In the genomic region with DNA sequence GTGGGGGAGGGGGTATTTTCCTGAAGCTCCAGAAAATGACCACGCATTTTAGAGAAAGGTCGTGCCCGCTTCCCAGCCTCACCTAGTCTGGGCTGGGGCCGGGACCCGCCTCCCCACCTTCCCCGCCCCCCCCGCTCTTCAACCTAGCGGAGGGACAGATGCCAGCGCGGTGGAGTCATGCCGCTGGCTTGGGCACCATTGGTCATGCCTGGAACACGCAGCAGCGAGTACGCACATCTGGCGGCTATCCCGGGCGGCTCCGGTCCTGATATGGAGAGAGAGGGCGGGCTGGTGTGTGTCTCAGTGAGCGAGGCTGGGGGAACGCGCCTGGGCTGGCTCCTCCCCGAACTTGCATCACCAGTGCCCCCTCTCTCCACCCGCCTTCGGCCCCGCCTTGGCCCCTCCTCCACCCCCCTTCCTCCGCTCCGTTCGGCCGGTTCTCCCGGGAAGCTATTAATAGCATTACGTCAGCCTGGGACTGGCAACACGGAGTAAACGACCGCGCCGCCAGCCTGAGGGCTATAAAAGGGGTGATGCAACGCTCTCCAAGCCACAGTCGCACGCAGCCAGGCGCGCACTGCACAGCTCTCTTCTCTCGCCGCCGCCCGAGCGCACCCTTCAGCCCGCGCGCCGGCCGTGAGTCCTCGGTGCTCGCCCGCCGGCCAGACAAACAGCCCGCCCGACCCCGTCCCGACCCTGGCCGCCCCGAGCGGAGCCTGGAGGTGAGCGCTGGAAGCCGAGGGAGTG, we compare ENCODE assay signal across 8 cellular contexts.
A peak's percentile ranks its signal among the peaks of the same experiment; 100 is the strongest.
DNase-seq lines count a peak whose midpoint lies in the region; ATAC-seq and TF ChIP-seq lines count a peak whose summit lies in the region.

Gene ATF3 (plus strand): TSS at position 553 of the 747 bp plus-strand sequence. CDS start 6,261 bp downstream, outside the sequence.

- no peak for TF ChIP-seq CTCF in AG09319 (IDR thresholded peaks at IDR 0.05; ENCODE audit: low read depth, low read length)

- ATAC-seq in GM19023 (IDR thresholded peaks at IDR 0.05; ENCODE audit: unreplicated experiment): peak; percentile 67
- peak; percentile 71 for ATAC-seq in HG03196 (IDR thresholded peaks at IDR 0.05; ENCODE audit: unreplicated experiment)

- DNase-seq in AG09319 (ENCODE audit: extremely low read depth, low read depth) (peak; percentile 99), NCI-H226 (peak; percentile 93), caudate nucleus (lab: John Stamatoyannopoulos, UW) (peak; percentile 60 to 100 (median 98)), iris pigment epithelial cell (ENCODE audit: low read depth) (peak; percentile 99)
- DNase-seq in activated CD4-positive, CD25-positive, alpha-beta regulatory T cell (lab: John Stamatoyannopoulos, UW): peak; percentile 43 to 79 (median 64)
- DNase-seq in stimulated activated CD4-positive, alpha-beta T cell treated with anti-CD3 and anti-CD28 coated beads, Interleukin-12 subunit alpha, Interleukin-12 subunit beta, amount 100 ng/mL, for 24 hours (ENCODE audit: low read depth in 2 of 2): peak; percentile 77 to 95

- peak within 1 kb of the TSS; percentile 93 for H3K27ac ChIP-seq in caudate nucleus (ENCODE audit: low read depth, low read length)

Comparison
In these comparisons a context has a peak if more than half of its experiments do, and no peak if none do; other contexts are left out.
1. Peak in every context shown above with its lines: DNase-seq, ATAC-seq and H3K27ac ChIP-seq.